ENCODE assay signal across 8 cellular contexts in the genomic region with DNA sequence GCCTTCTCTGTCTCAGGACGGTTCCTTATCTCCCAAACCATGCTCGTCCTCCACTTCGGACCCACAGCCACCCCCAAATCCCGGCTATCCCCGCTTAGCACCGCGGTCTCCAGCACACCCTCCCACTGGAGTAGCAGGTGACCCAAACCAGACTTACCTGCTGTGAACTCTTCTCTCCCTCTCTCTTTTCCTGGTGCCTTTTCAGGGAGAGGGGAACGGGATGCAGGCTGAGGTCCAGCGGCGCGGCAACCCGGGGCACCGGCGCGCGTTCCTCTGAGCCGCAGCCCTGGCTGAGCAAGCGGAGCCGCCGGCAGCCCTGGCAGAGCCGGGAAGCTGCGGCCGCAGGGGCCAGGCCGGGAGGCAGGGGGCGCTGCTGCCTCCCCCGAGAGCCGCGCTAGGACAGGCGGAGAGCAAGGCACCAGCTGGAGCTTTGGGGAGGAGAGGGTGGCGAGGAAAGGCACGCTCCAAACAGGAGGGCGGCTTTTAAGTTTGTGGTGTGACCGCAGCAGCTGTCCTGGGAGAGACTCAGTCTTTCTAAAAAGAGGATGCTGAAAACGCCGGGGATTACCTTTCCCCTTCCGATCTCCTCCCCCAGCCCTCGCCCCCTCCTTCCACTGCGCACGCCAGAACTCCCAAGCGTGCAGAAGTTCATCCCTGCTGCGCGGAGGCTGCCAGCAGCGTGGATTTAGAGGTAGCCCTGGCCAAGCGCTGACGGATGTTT. TPM values are rescaled to one million over a fixed set of nuclear protein-coding genes. Genes with fewer than 3 reads are reported as not detected.
DNase-seq lines count a peak whose midpoint lies in the region; ATAC-seq and TF ChIP-seq lines count a peak whose summit lies in the region.

A gene (minus strand): TSS at position 536 of the 721 bp plus-strand sequence. CDS start 65,165 bp downstream, outside the sequence.

- ATAC-seq in GM19025 (IDR thresholded peaks at IDR 0.05; ENCODE audit: low read depth, unreplicated experiment) (peak; percentile 90), HG03103 (IDR thresholded peaks at IDR 0.05; ENCODE audit: low read depth, unreplicated experiment) (peak; percentile 86), Right ventricle myocardium superior (ENCODE audit: poor library complexity) (peak; percentile 97)

- peak; percentile 64 for TF ChIP-seq CTCF in osteoblast (IDR thresholded peaks at IDR 0.05; ENCODE audit: extremely low read depth, low read depth, low read length)

- no peaks in the 10 kb centered on the region for H3K79me2 ChIP-seq in osteoblast (ENCODE audit: insufficient read depth, low read length)

- H3K27me3 Mint-ChIP-seq in activated T-helper 2 cell treated with anti-CD3 and anti-CD28 coated beads, Interferon-gamma antibody, Interleukin-2, Interleukin-4, amounts not matched to agents 10 μg/mL and 5 μg/mL and 100 μg/mL, durations not matched to agents 14 hours and 24 hours and 36 hours (ENCODE audit: low read depth), result peaks cover 38% of the 10 kb centered on the region

- H4K20me1 ChIP-seq in osteoblast (ENCODE audit: insufficient read depth, low read length), result no peaks in the 10 kb centered on the region

- H3K27me3 ChIP-seq in osteoblast (ENCODE audit: insufficient read depth, low read length), result peaks cover 49% of the 10 kb centered on the region

- no peaks in the 10 kb centered on the region for H3K9me3 Mint-ChIP-seq in activated T-helper 2 cell treated with anti-CD3 and anti-CD28 coated beads, Interferon-gamma antibody, Interleukin-2, Interleukin-4, amounts not matched to agents 10 μg/mL and 5 μg/mL and 100 μg/mL, durations not matched to agents 14 hours and 24 hours and 36 hours

- peak within 1 kb of the TSS; percentile 90 for H3K4me2 ChIP-seq in osteoblast (ENCODE audit: insufficient read depth, low read length)

- H3K27ac ChIP-seq in osteoblast (ENCODE audit: low read depth, low read length), result no peak within 1 kb of the TSS

- H3K36me3 ChIP-seq in osteoblast (ENCODE audit: insufficient read depth, low read length), result no peaks in the 10 kb centered on the region

- DNase-seq in COLO829 (ENCODE audit: low spot score) (peak; percentile 52), NCI-H2196 (lab: John Stamatoyannopoulos, UW; ENCODE audit: unreplicated experiment) (peak; percentile 39), Right ventricle myocardium superior (peak; percentile 73), osteoblast (ENCODE audit: insufficient read length, low spot score, missing footprints) (peak; percentile 93), cerebellar nuclear complex (lab: John Stamatoyannopoulos, UW) (no peak)
- DNase-seq in activated T-helper 2 cell treated with anti-CD3 and anti-CD28 coated beads, Interferon-gamma antibody, Interleukin-2, Interleukin-4, amounts not matched to agents 10 μg/mL and 5 μg/mL and 100 μg/mL, durations not matched to agents 14 hours and 24 hours and 36 hours (ENCODE audit: low spot score), result no peak

- peaks cover 7% of the 10 kb centered on the region for H3K4me1 Mint-ChIP-seq in activated T-helper 2 cell treated with anti-CD3 and anti-CD28 coated beads, Interferon-gamma antibody, Interleukin-2, Interleukin-4, amounts not matched to agents 10 μg/mL and 5 μg/mL and 100 μg/mL, durations not matched to agents 14 hours and 24 hours and 36 hours (ENCODE audit: low read depth)

- H2AFZ ChIP-seq in osteoblast (ENCODE audit: low read length), result peak within 1 kb of the TSS; percentile 83

- H3K4me3 ChIP-seq in osteoblast (ENCODE audit: insufficient read depth, low read length), result peak within 1 kb of the TSS; percentile 67

- H3K36me3 Mint-ChIP-seq in activated T-helper 2 cell treated with anti-CD3 and anti-CD28 coated beads, Interferon-gamma antibody, Interleukin-2, Interleukin-4, amounts not matched to agents 10 μg/mL and 5 μg/mL and 100 μg/mL, durations not matched to agents 14 hours and 24 hours and 36 hours (ENCODE audit: low read depth), result no peaks in the 10 kb centered on the region

- H3K27ac Mint-ChIP-seq in activated T-helper 2 cell treated with anti-CD3 and anti-CD28 coated beads, Interferon-gamma antibody, Interleukin-2, Interleukin-4, amounts not matched to agents 10 μg/mL and 5 μg/mL and 100 μg/mL, durations not matched to agents 14 hours and 24 hours and 36 hours, result no peak within 1 kb of the TSS

- H3K4me1 ChIP-seq in osteoblast (ENCODE audit: insufficient read depth, low read length), result peaks cover 5% of the 10 kb centered on the region

- peak within 1 kb of the TSS; percentile 26 for H3K4me3 Mint-ChIP-seq in activated T-helper 2 cell treated with anti-CD3 and anti-CD28 coated beads, Interferon-gamma antibody, Interleukin-2, Interleukin-4, amounts not matched to agents 10 μg/mL and 5 μg/mL and 100 μg/mL, durations not matched to agents 14 hours and 24 hours and 36 hours (ENCODE audit: low read depth)

- H3K9me3 ChIP-seq in osteoblast (ENCODE audit: low read depth, low read length), result no peaks in the 10 kb centered on the region

- intact Hi-C loops in activated T-helper 2 cell treated with anti-CD3 and anti-CD28 coated beads, Interferon-gamma antibody, Interleukin-2, Interleukin-4, amounts not matched to agents 10 μg/mL and 5 μg/mL and 100 μg/mL, durations not matched to agents 14 hours and 24 hours and 36 hours (cut with micrococcal nuclease), result loop anchor here (2.0 to 10.0 kb wide), 2 partner anchors 142 to 368 kb away; no protein-coding TSS in a partner anchor
- intact Hi-C loops in Right ventricle myocardium superior (cut with DNase I), result no loop called here

RNA-seq across cellular contexts. Expression of the gene that starts here (rescaled TPM):
- total RNA-seq in activated T-helper 2 cell treated with anti-CD3 and anti-CD28 coated beads, Interferon-gamma antibody, Interleukin-2, Interleukin-4, amounts not matched to agents 10 μg/mL and 5 μg/mL and 100 μg/mL, durations not matched to agents 14 hours and 24 hours and 36 hours, result 0.09 and 0.11 TPM in 2 replicates
- total RNA-seq in Right ventricle myocardium superior (1.1 TPM), osteoblast (0.59 and 0.72 TPM in 2 replicates)

Comparison
In these comparisons a context has a peak if more than half of its experiments do, and no peak if none do; other contexts are left out.
1. Peak in DNase-seq, H3K4me3 ChIP-seq and H3K4me2 ChIP-seq in osteoblast; RNA of the gene not detected or under 1 TPM.
2. DNase-seq: peak in COLO829 (single experiment), NCI-H2196 (single experiment) and Right ventricle myocardium superior (single experiment); none in activated T-helper 2 cell treated with anti-CD3 and anti-CD28 coated beads, Interferon-gamma antibody, Interleukin-2, Interleukin-4, amounts not matched to agents 10 μg/mL and 5 μg/mL and 100 μg/mL, durations not matched to agents 14 hours and 24 hours and 36 hours (single experiment) and cerebellar nuclear complex (0 of 2).
3. Peak in every context shown above with its lines, with median percentiles within 50 percentile points of each other: ATAC-seq.